In genomic region chr12:57300961-57301584, GRCh38 we compare ENCODE assay signal across 28 cellular contexts. TPM values are rescaled to one million over a fixed set of nuclear protein-coding genes. Genes with fewer than 3 reads are reported as not detected.
A peak's percentile ranks its signal among the peaks of the same experiment; 100 is the strongest.
DNase-seq lines count a peak whose midpoint lies in the region; ATAC-seq, FAIRE-seq and TF ChIP-seq lines count a peak whose summit lies in the region.
"Had no signal": no experiment of that assay in that cellular context is flagged by ENCODE, and none has a peak within 500 bp of the region (broad histone marks: within the 10 kb centered on the region; RNA-seq: fewer than 3 reads in every experiment).

No MANE protein-coding gene starts in this region.

- no peaks in the 10 kb centered on the region for H3K9me3 ChIP-seq in PC-3 (ENCODE audit: low read length)
- no peaks in the 10 kb centered on the region for H3K9me3 ChIP-seq in K562 (replicated peaks; ENCODE audit: control insufficient read depth, insufficient read depth, low read depth, low read length)
- H3K9me3 ChIP-seq in mucosa of descending colon = no peaks in the 10 kb centered on the region
- H3K9me3 ChIP-seq: A549, BE2C had no signal

- peak overlapping the region; percentile 65 for H3K27ac Mint-ChIP-seq in activated naive CD4-positive, alpha-beta T cell treated with anti-CD3 and anti-CD28 coated beads, Interleukin-2, amount 50 U/mL, for 24 hours
- H3K27ac Mint-ChIP-seq: CD14-positive monocyte; CD4-positive, alpha-beta T cell; HFFc6 had no signal

- BruUV-seq in PC-3 (replicated peaks; lab: Mats Ljungman, UMichigan) = no TSS peak
- BruUV-seq in K562 (replicated peaks; lab: Mats Ljungman, UMichigan) = no TSS peak

- WGBS in K562 (ENCODE audit: insufficient coverage, low coverage, missing lambda C conversion rate) = 90% methylated on average over 3 of the region's 3 CpGs

- ATAC-seq in PC-3 (peak; percentile 42; the same call in 1 of the 2 replicates), K562 (no peak), mucosa of descending colon (peak; percentile 60)
- ATAC-seq: A549 had no signal

- no peak for TF ChIP-seq RAD21 in K562 (CRISPR knock-in tag; conservative IDR thresholded peaks at IDR 0.05 in 1 of 2, IDR thresholded peaks at IDR 0.05 in 1 of 2)

- FAIRE-seq in K562 (lab: Jason Lieb, UNC) = peak; percentile 58
- FAIRE-seq: A549, GM19239, H1 had no signal

- H3K36me3 Mint-ChIP-seq in activated naive CD4-positive, alpha-beta T cell treated with anti-CD3 and anti-CD28 coated beads, Interleukin-2, amount 50 U/mL, for 24 hours = peaks cover 27% of the 10 kb centered on the region

- no peaks in the 10 kb centered on the region for H3K4me1 Mint-ChIP-seq in activated naive CD4-positive, alpha-beta T cell treated with anti-CD3 and anti-CD28 coated beads, Interleukin-2, amount 50 U/mL, for 24 hours
- H3K4me1 Mint-ChIP-seq: CD14-positive monocyte; CD8-positive, alpha-beta memory T cell had no signal

- no peak for TF ChIP-seq EP300 in K562 (IDR thresholded peaks at IDR 0.05; ENCODE audit: low read length)

- in situ Hi-C loops in K562 (cut with MboI) = no loop called here

- no peaks in the 10 kb centered on the region for H3K27me3 Mint-ChIP-seq in activated naive CD4-positive, alpha-beta T cell treated with anti-CD3 and anti-CD28 coated beads, Interleukin-2, amount 50 U/mL, for 24 hours
- H3K27me3 Mint-ChIP-seq: CD4-positive, alpha-beta T cell; CD8-positive, alpha-beta memory T cell had no signal

- no peaks in the 10 kb centered on the region for H3K27me3 ChIP-seq in PC-3 (ENCODE audit: low read length)
- no peaks in the 10 kb centered on the region for H3K27me3 ChIP-seq in K562 (ENCODE audit: control insufficient read depth in 2 of 2, insufficient read depth in 2 of 2, low read length in 2 of 2)
- H3K27me3 ChIP-seq: BE2C; BLaER1 treated with 17β-estradiol and CSF1 and Interleukin-3, amounts not matched to agents 10 nM and 100 nM had no signal

- no peak overlapping the region for H3K9ac ChIP-seq in PC-3 (ENCODE audit: low read length)
- H3K9ac ChIP-seq in K562 (ENCODE audit: insufficient read depth in 1 of 2, low read depth in 2 of 2, low read length in 2 of 2) = no peak overlapping the region
- H3K9ac ChIP-seq: BLaER1 treated with 17β-estradiol and CSF1 and Interleukin-3, amounts not matched to agents 10 nM and 100 nM; GM23248 had no signal

- H3K27ac ChIP-seq in PC-3 (ENCODE audit: low read length) = no peak overlapping the region
- H3K27ac ChIP-seq in K562 (ENCODE audit: extremely low read depth, low read depth, low read length) = no peak overlapping the region
- H3K27ac ChIP-seq: A549; BLaER1 treated with 17β-estradiol and CSF1 and Interleukin-3, amounts not matched to agents 10 nM and 100 nM; GM23248 had no signal

- no peaks in the 10 kb centered on the region for H3K9me2 ChIP-seq in PC-3 (replicated peaks; ENCODE audit: low read length)

- H3K4me1 ChIP-seq in PC-3 (ENCODE audit: insufficient read depth, low read length) (peaks cover 11% of the 10 kb centered on the region), K562 (replicated peaks in 1 of 2; ENCODE audit: control insufficient read depth in 2 of 2, insufficient read depth in 2 of 2, low read length in 2 of 2) (no peaks in the 10 kb centered on the region), mucosa of descending colon (ENCODE audit: low read depth) (no peaks in the 10 kb centered on the region)
- H3K4me1 ChIP-seq: A549; BE2C; BLaER1 treated with 17β-estradiol and CSF1 and Interleukin-3, amounts not matched to agents 10 nM and 100 nM had no signal

- POLR2A ChIA-PET in PC-3 (lab: Charles Lee; ENCODE audit: unreplicated experiment) (no interaction called here), K562 (lab: Yijun Ruan, JAX) (interaction anchor here (0.6 to 1.4 kb wide), 3 partner anchors 8 to 80 kb away, joined by 3 to 4 read pairs (median 3); no protein-coding TSS in a partner anchor)

- CTCF ChIA-PET in PC-3 (lab: Charles Lee) (interaction anchor here (1.6 to 1.9 kb wide), 2 partner anchors 152 to 158 kb away, joined by 3 to 7 read pairs; partner anchors contain the start of gene GLI1), K562 (lab: Yijun Ruan, JAX; ENCODE audit: low intra/inter-chr PET ratio) (no interaction called here)

- no peak overlapping the region for H3K4me3 ChIP-seq in PC-3 (ENCODE audit: low read length)
- no peak overlapping the region for H3K4me3 ChIP-seq in K562
- H3K4me3 ChIP-seq in mucosa of descending colon = no peak overlapping the region
- H3K4me3 ChIP-seq: A549; BLaER1 treated with 17β-estradiol and CSF1 and Interleukin-3, amounts not matched to agents 10 nM and 100 nM; GM23248 had no signal

- H3K4me3 Mint-ChIP-seq in activated naive CD4-positive, alpha-beta T cell treated with anti-CD3 and anti-CD28 coated beads, Interleukin-2, amount 50 U/mL, for 24 hours = no peak overlapping the region
- H3K4me3 Mint-ChIP-seq: CD14-positive monocyte; CD4-positive, alpha-beta T cell; CD8-positive, alpha-beta memory T cell; HFFc6 had no signal

- no peaks in the 10 kb centered on the region for H3K9me1 ChIP-seq in K562 (ENCODE audit: control insufficient read depth, insufficient read depth, low read length)

- H3K36me3 ChIP-seq in PC-3 (ENCODE audit: low read depth, low read length) (no peaks in the 10 kb centered on the region; the same call in 1 of the 2 replicates), K562 (ENCODE audit: control insufficient read depth, insufficient read depth, low read length) (peaks cover 18% of the 10 kb centered on the region; the same call in 1 of the 3 replicates), mucosa of descending colon (ENCODE audit: low read depth) (no peaks in the 10 kb centered on the region)

- intact Hi-C loops in PC-3 (cut with micrococcal nuclease) (no loop called here), K562 (cut with micrococcal nuclease) (no loop called here), mucosa of descending colon (cut with DNase I, micrococcal nuclease) (loop anchor here in 1 of 2 donors (10.0 kb wide), 1 partner anchor 154 kb away; the partner anchor contains the start of genes GLI1 and INHBE)

- no peaks in the 10 kb centered on the region for H3F3A ChIP-seq in PC-3 (ENCODE audit: low read length, unreplicated experiment)

- no peak for TF ChIP-seq POLR2A in K562 (conservative IDR thresholded peaks at IDR 0.05)

- H3K79me2 ChIP-seq in PC-3 (ENCODE audit: low read length) (no peaks in the 10 kb centered on the region), K562 (ENCODE audit: control insufficient read depth, insufficient read depth, low read length) (no peaks in the 10 kb centered on the region)

- TF ChIP-seq CTCF in PC-3 (conservative IDR thresholded peaks at IDR 0.05; ENCODE audit: low read depth, low read length) = no peak
- TF ChIP-seq CTCF in K562 (IDR thresholded peaks at IDR 0.05 in 2 of 3, conservative IDR thresholded peaks at IDR 0.05 in 1 of 3; ENCODE audit: insufficient read depth in 2 of 3, low read depth in 1 of 3, low read length in 3 of 3) = no peak
- TF ChIP-seq CTCF in mucosa of descending colon (IDR thresholded peaks at IDR 0.05) = no peak

- DNase-seq in activated naive CD4-positive, alpha-beta T cell treated with anti-CD3 and anti-CD28 coated beads, Interleukin-2, amount 50 U/mL, for 16 hours = no peak
- no peak for DNase-seq in PC-3
- DNase-seq in K562 (ENCODE audit: extremely low read depth in 1 of 4, low spot score in 3 of 4) = no peak
- no peak for DNase-seq in mucosa of descending colon
- no peak for DNase-seq in germinal center (ENCODE audit: low spot score)
- no peak for DNase-seq in GM03348 (ENCODE audit: low spot score)
- DNase-seq in COLO668 (lab: John Stamatoyannopoulos, UW; ENCODE audit: unreplicated experiment) = no peak
- DNase-seq: 8988T; ACHN; AML-193; BE2C; Calu3; CD4-positive, alpha-beta T cell; CD8-positive, alpha-beta memory T cell; COR-L47; DMS53; DMS79 treated with DMSO at 0.1 percent for 48 hours; GF-D8; GM23248; H7; HCEC 1CT; HFFc6 had no signal

- no peaks in the 10 kb centered on the region for H3K9me3 Mint-ChIP-seq in activated naive CD4-positive, alpha-beta T cell treated with anti-CD3 and anti-CD28 coated beads, Interleukin-2, amount 50 U/mL, for 24 hours
- H3K9me3 Mint-ChIP-seq: CD14-positive monocyte; CD4-positive, alpha-beta T cell; CD8-positive, alpha-beta memory T cell; HFFc6 had no signal

- H4K20me1 ChIP-seq in PC-3 (ENCODE audit: low read length) (no peaks in the 10 kb centered on the region), K562 (replicated peaks; ENCODE audit: control insufficient read depth, insufficient read depth, low read length) (no peaks in the 10 kb centered on the region)
- H4K20me1 ChIP-seq: BLaER1 treated with 17β-estradiol and CSF1 and Interleukin-3, amounts not matched to agents 10 nM and 100 nM had no signal

- H2AFZ ChIP-seq in PC-3 (ENCODE audit: low read length) (no peak overlapping the region), K562 (ENCODE audit: low read depth, low read length) (no peak overlapping the region)
- H2AFZ ChIP-seq: GM23248 had no signal

- H3K4me2 ChIP-seq in PC-3 (ENCODE audit: low read length) = no peak overlapping the region
- H3K4me2 ChIP-seq in K562 (ENCODE audit: insufficient read depth, low read length) = no peak overlapping the region
- H3K4me2 ChIP-seq: A549; BLaER1 treated with 17β-estradiol and CSF1 and Interleukin-3, amounts not matched to agents 10 nM and 100 nM had no signal

RNA-seq across cellular contexts. Expression of gene STAC3, which starts 50.1 kb away (rescaled TPM):
- total RNA-seq in PC-3 (2014; rRNA removed) = 1.4 and 1.8 TPM in 2 replicates
- 7.4 and 7.7 TPM in 2 replicates for total RNA-seq in K562 (2011; cell fraction: chromatin; rRNA removed; ENCODE audit: low replicate concordance)
- 3.8 and 5.3 TPM in 2 replicates for total RNA-seq in K562 (2011; cell fraction: nucleolus; rRNA removed)
- total RNA-seq in K562 (2011; cell fraction: nucleoplasm; rRNA removed) = 4.4 and 6.1 TPM in 2 replicates
- total RNA-seq in K562 (2014; rRNA removed) = 2.3 and 2.7 TPM in 2 replicates
- 2.4 and 2.7 TPM in 2 replicates for total RNA-seq in K562 (2014; rRNA removed; fragmentation: Illumina TruSeq; extraction: Trizol)
- total RNA-seq in K562 (2015; rRNA removed; fragmentation: Illumina TruSeq; extraction: Trizol) = 3.3 and 3.5 TPM in 2 replicates
- total RNA-seq in K562 (2021) = 3.5 and 4.6 TPM in 2 replicates
- 4.0 and 5.6 TPM in 2 replicates for polyA plus RNA-seq in K562 (2011; rRNA removed)
- 1.9 and 3.3 TPM in 2 replicates for polyA plus RNA-seq in K562 (2011; cell fraction: cytosol; rRNA removed)
- 6.3 and 11.3 TPM in 2 replicates for polyA plus RNA-seq in K562 (2011; cell fraction: nucleus; rRNA removed)
- 7.5 and 8.5 TPM in 2 replicates for polyA plus RNA-seq in K562 (2012)
- polyA plus RNA-seq in K562 (2014; fragmentation: Illumina TruSeq; extraction: Trizol) = 6.2 and 7.3 TPM in 2 replicates
- polyA plus RNA-seq in K562 (2014; fragmentation: Nextera tagmentation; extraction: Ambion mirVana) = under 1 TPM; 0.45 to 0.46 TPM
- polyA plus RNA-seq in K562 (2014; rRNA removed) = 4.8 and 6.4 TPM in 2 replicates
- polyA minus RNA-seq in K562 (2011; rRNA and poly(A)+ RNA removed) = 3.2 TPM in 2 replicates
- 1.0 and 1.5 TPM in 2 replicates for polyA minus RNA-seq in K562 (2011; cell fraction: cytosol; rRNA and poly(A)+ RNA removed)
- 1.3 and 3.9 TPM in 2 replicates for polyA minus RNA-seq in K562 (2011; cell fraction: nucleus; rRNA and poly(A)+ RNA removed)
- 1 to 10 TPM; 2.4 to 4.3 (median 3.3) TPM for total RNA-seq in mucosa of descending colon
- polyA plus RNA-seq: CD8-positive, alpha-beta memory T cell had no signal
